ENCODE assay signal across 8 cellular contexts in the genomic region with DNA sequence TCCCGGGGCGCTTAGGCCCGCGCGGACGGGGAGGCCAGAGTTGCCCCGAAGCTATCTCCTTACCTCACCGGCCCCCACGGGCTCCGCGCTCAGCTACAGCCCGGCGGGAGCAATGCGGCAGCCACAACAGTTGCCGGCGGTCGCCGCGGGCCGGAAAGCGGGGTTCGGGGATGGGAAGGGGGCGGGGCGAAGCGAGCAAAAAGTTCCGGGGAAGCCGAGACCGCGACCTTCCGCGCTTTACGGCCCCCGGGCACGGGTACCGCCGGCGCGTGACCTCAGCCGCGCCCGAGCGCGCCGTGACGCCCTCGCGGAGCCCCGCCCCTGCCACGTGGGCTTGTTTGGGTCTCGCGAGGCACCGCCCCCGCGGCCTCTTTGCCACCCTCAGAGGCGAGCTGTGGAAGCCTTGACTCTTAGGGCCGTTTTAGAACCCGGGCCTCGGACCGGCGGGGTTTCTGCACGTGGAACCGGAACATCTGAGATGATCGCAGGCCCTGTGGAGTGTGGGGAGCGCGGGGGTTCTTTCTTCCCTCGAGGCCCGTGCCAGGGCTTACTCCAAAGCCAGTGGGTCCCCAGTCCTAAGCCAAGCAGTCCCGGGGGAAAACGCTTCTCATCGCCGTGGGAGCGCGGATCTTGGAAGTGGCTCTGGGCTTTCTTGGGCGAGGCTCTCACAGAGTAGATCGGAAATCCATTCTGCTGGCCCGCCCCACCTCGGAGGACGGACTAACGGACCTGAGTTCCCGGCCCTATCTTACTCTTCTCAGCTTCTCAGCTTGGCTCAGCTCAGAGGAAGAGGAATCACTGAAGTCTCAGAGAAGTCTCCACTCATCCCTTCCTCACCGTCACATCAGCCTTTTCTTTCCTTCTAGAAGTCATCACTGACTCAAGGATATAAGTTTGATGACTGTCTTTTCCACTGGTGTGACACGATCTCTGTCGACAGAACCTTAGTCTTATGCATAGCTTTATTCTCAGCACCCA. TPM values are rescaled to one million over a fixed set of nuclear protein-coding genes. Genes with fewer than 3 reads are reported as not detected.
DNase-seq lines count a peak whose midpoint lies in the region; ATAC-seq and TF ChIP-seq lines count a peak whose summit lies in the region.
"Not testable (repeated sequence)": the region's sequence is repeated elsewhere in the genome, so short reads cannot be mapped to it uniquely, and the experiment has no call there.

No MANE protein-coding gene starts in this region.

- H3K4me1 Mint-ChIP-seq in Caco-2 (ENCODE audit: low read depth, unreplicated experiment); endothelial cell (ENCODE audit: unreplicated experiment): not testable (repeated sequence)

- intact Hi-C loops in Caco-2 (cut with micrococcal nuclease; ENCODE audit: unreplicated experiment) = loop anchor here (5.0 kb wide), 1 partner anchor 239 kb away; the partner anchor contains the start of gene GLG1

- H3K27ac Mint-ChIP-seq in Caco-2 (ENCODE audit: unreplicated experiment) = peak overlapping the region; percentile 73
- not testable (repeated sequence) for H3K27ac Mint-ChIP-seq in endothelial cell (ENCODE audit: unreplicated experiment)

- CTCF ChIA-PET in Caco-2 (lab: Charles Lee) = not testable (repeated sequence)

- H3K4me1 ChIP-seq in Caco-2; NT2/D1 (ENCODE audit: insufficient read depth, insufficient read length): not testable (repeated sequence)

- ATAC-seq in GM21423 (IDR thresholded peaks at IDR 0.05; ENCODE audit: unreplicated experiment) = peak; percentile 96

- H3K4me3 ChIP-seq in Caco-2 (ENCODE audit: low read depth, low read length) = peak overlapping the region; percentile 95
- H3K4me3 ChIP-seq in NT2/D1 (ENCODE audit: insufficient read length, low read depth) = peak overlapping the region; percentile 97

- H3K9me3 ChIP-seq in Caco-2; NT2/D1 (ENCODE audit: insufficient read depth, low read length): not testable (repeated sequence)

- H3K4me3 Mint-ChIP-seq in Caco-2 (ENCODE audit: unreplicated experiment) = peak overlapping the region; percentile 88
- H3K4me3 Mint-ChIP-seq in endothelial cell (ENCODE audit: unreplicated experiment) = peak overlapping the region; percentile 87

- not testable (repeated sequence) for H3K36me3 ChIP-seq in Caco-2 (ENCODE audit: control insufficient read depth, insufficient read depth, low read length)
- H3K36me3 ChIP-seq in NT2/D1 (ENCODE audit: insufficient read depth, insufficient read length, low read length) = peaks cover 14% of the 10 kb centered on the region

- H3K36me3 Mint-ChIP-seq in Caco-2 (ENCODE audit: insufficient read depth, unreplicated experiment); endothelial cell (ENCODE audit: low read depth, unreplicated experiment): not testable (repeated sequence)

- peak overlapping the region; percentile 96 for H3K9ac ChIP-seq in NT2/D1 (ENCODE audit: insufficient read length, low read depth)

- POLR2A ChIA-PET in Caco-2 (lab: Charles Lee) = interaction anchor here (0.7 kb wide), 1 partner anchor 21 kb away, joined by 3 read pairs; no protein-coding TSS in a partner anchor

- H3K27me3 Mint-ChIP-seq in Caco-2 (ENCODE audit: insufficient read depth, unreplicated experiment); endothelial cell (ENCODE audit: unreplicated experiment): not testable (repeated sequence)

- TSS peak; percentile 94 for BruUV-seq in Caco-2 (replicated peaks; lab: Mats Ljungman, UMichigan)

- TF ChIP-seq CTCF in Caco-2 (IDR thresholded peaks at IDR 0.05; ENCODE audit: insufficient read depth in 1 of 2, low read depth in 1 of 2, low read length in 1 of 2, severe bottlenecking in 1 of 2, unreplicated experiment in 1 of 2); endothelial cell (IDR thresholded peaks at IDR 0.05; ENCODE audit: unreplicated experiment): not testable (repeated sequence)

- not testable (repeated sequence) for H3K9me3 Mint-ChIP-seq in Caco-2 (ENCODE audit: unreplicated experiment); endothelial cell (ENCODE audit: unreplicated experiment)

- not testable (repeated sequence) for H3K27me3 ChIP-seq in Caco-2 (replicated peaks; ENCODE audit: control insufficient read depth, insufficient read depth, low read length); NT2/D1 (ENCODE audit: insufficient read depth, insufficient read length)

- DNase-seq in Caco-2 (peak; percentile 95 to 98), HUDEP-2 (lab: John Stamatoyannopoulos, UW; ENCODE audit: unreplicated experiment in 76 of 76) (peak in 74 of 76 experiments; percentile 32 to 97 (median 88)), NT2/D1 (ENCODE audit: low read depth, low spot score) (peak; percentile 71), endothelial cell (ENCODE audit: low spot score) (peak; percentile 99), midbrain (lab: John Stamatoyannopoulos, UW) (peak; percentile 95)
- peak; percentile 100 for DNase-seq in activated CD8-positive, alpha-beta memory T cell treated with anti-CD3 and anti-CD28 coated beads, Interleukin-2, amount 50 U/mL, for 4 hours
- DNase-seq in stimulated activated CD8-positive, alpha-beta memory T cell treated with anti-CD3 and anti-CD28 coated beads, Interleukin-15, amount 100 ng/mL, for 4 hours (ENCODE audit: low read depth in 2 of 2) = peak; percentile 93 to 100

RNA-seq across cellular contexts. Expression of gene NPIPB15, which starts 7.8 kb away (rescaled TPM):
- total RNA-seq in Caco-2 (2022) (13.8 TPM in 2 replicates), endothelial cell (ENCODE audit: unreplicated experiment) (3.3 TPM)

RNA-seq across cellular contexts. Expression of gene CLEC18B, which starts 53.0 kb away (rescaled TPM):
- 0.36 and 1.3 TPM in 2 replicates for total RNA-seq in Caco-2 (2022)
- 0.26 TPM for total RNA-seq in endothelial cell (ENCODE audit: unreplicated experiment)

Comparison
In these comparisons a context has a peak if more than half of its experiments do, and no peak if none do; other contexts are left out.
1. Peak in every context shown above with its lines: DNase-seq, ATAC-seq and H3K4me3 ChIP-seq.